In the genomic region with DNA sequence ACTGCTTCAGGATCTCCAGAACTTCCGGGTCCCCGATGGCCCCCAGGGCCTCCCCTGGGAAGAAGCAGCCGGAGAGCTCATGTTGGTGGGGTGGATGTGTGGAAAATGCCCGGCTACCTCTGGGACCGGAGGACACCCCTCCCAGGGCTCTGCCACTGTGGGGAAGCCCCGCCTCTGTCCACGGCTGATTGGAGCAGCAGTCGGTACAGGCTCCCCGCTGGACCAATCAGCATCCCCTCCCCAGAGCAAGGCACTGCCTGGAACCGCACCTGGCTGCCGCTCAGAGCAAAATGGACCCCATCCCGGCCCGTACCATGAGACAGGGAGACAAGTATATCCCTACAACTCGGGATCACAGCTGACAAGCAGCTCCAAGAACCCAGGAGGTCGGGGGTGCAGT, we compare ENCODE assay signal across 9 cellular contexts. TPM values are rescaled to one million over a fixed set of nuclear protein-coding genes. Genes with fewer than 3 reads are reported as not detected.
A peak's percentile ranks its signal among the peaks of the same experiment; 100 is the strongest.
DNase-seq lines count a peak whose midpoint lies in the region; ATAC-seq and TF ChIP-seq lines count a peak whose summit lies in the region.
"Had no signal": no experiment of that assay in that cellular context is flagged by ENCODE, and none has a peak within 500 bp of the region (broad histone marks: within the 10 kb centered on the region; RNA-seq: fewer than 3 reads in every experiment).

No MANE protein-coding gene starts in this region.

- no peaks in the 10 kb centered on the region for H3K27me3 Mint-ChIP-seq in H9 (ENCODE audit: low read depth)
- H3K27me3 Mint-ChIP-seq in activated T-helper 17 cell treated with anti-CD3 and anti-CD28 coated beads, Interleukin-2, amount 50 U/mL, for 72 hours: no peaks in the 10 kb centered on the region

- ATAC-seq in activated T-helper 17 cell treated with anti-CD3 and anti-CD28 coated beads, Interleukin-2, amount 50 U/mL, for 72 hours (replicated peaks): peak; percentile 81
- ATAC-seq in left lung (peak; percentile 27), HG02763 (IDR thresholded peaks at IDR 0.05; ENCODE audit: unreplicated experiment) (no peak), HG02610 (IDR thresholded peaks at IDR 0.05; ENCODE audit: unreplicated experiment) (no peak)

- no peak overlapping the region for H4K91ac ChIP-seq in H9 (ENCODE audit: insufficient read length, low read depth, low read length)

- TF ChIP-seq CTCF in H9 (conservative IDR thresholded peaks at IDR 0.05) (no peak), left lung (IDR thresholded peaks at IDR 0.05) (no peak)

- no peak overlapping the region for H2BK12ac ChIP-seq in H9 (ENCODE audit: insufficient read length, low read depth, low read length)

- no peak overlapping the region; the same call in 1 of the 2 replicates for H3K14ac ChIP-seq in H9 (ENCODE audit: insufficient read depth, low read length)

- H3K27me3 ChIP-seq in H9 (ENCODE audit: insufficient read depth, low read length) (no peaks in the 10 kb centered on the region), left lung (no peaks in the 10 kb centered on the region)

- DNase-seq in AG08395 (ENCODE audit: low spot score) (peak; percentile 82), H9 (peak; percentile 88), left lung (no peak), glomerular visceral epithelial cell (ENCODE audit: extremely low spot score) (no peak), NCI-H748 treated with DMSO at 0.1 percent for 48 hours (lab: John Stamatoyannopoulos, UW) (no peak)

- no peaks in the 10 kb centered on the region for H3K79me1 ChIP-seq in H9 (ENCODE audit: insufficient read depth, low read depth, low read length, poor library complexity, severe bottlenecking)

- H4K8ac ChIP-seq in H9 (replicated peaks; ENCODE audit: insufficient read length, low read depth, low read length): no peak overlapping the region

- H3K23me2 ChIP-seq in H9 (ENCODE audit: insufficient read length, low read depth, low read length, poor library complexity, severe bottlenecking): no peaks in the 10 kb centered on the region

- peaks cover 20 to 50% (median 41%) of the 10 kb centered on the region in 3 experiments; a peak in 6 of 7 replicates for H3K36me3 Mint-ChIP-seq in H9 (ENCODE audit: insufficient read depth in 1 of 3, low read depth in 3 of 3)
- H3K36me3 Mint-ChIP-seq in activated T-helper 17 cell treated with anti-CD3 and anti-CD28 coated beads, Interleukin-2, amount 50 U/mL, for 72 hours (ENCODE audit: low read depth): peaks cover 47% of the 10 kb centered on the region

- H4K20me1 ChIP-seq in H9 (ENCODE audit: control insufficient read depth, insufficient read depth, insufficient read length): no peaks in the 10 kb centered on the region

- H3K27ac ChIP-seq in H9 (ENCODE audit: insufficient read length, low read depth, low read length) (no peak overlapping the region), left lung (no peak overlapping the region)

- no peak overlapping the region for H3K27ac Mint-ChIP-seq in H9
- peak overlapping the region; percentile 58 for H3K27ac Mint-ChIP-seq in activated T-helper 17 cell treated with anti-CD3 and anti-CD28 coated beads, Interleukin-2, amount 50 U/mL, for 72 hours

- H3K18ac ChIP-seq in H9 (ENCODE audit: insufficient read length, low read depth, low read length): no peak overlapping the region

- no peak overlapping the region for H4K5ac ChIP-seq in H9 (ENCODE audit: insufficient read length, low read depth, low read length)

- no peaks in the 10 kb centered on the region; a peak in 1 of 5 replicates for H3K9me3 Mint-ChIP-seq in H9
- no peaks in the 10 kb centered on the region for H3K9me3 Mint-ChIP-seq in activated T-helper 17 cell treated with anti-CD3 and anti-CD28 coated beads, Interleukin-2, amount 50 U/mL, for 72 hours

- peaks cover 0 to 66% of the 10 kb centered on the region in 2 donors for H3K36me3 ChIP-seq in left lung

- peaks cover 2% of the 10 kb centered on the region for H3K79me2 ChIP-seq in H9 (ENCODE audit: insufficient read depth, low read length)

- no peak overlapping the region for H2BK120ac ChIP-seq in H9 (ENCODE audit: low read depth, low read length, poor library complexity, severe bottlenecking)

- H3K9ac ChIP-seq in H9 (ENCODE audit: extremely low read depth, insufficient read length, low read length): no peak overlapping the region

- no peak overlapping the region for H2BK5ac ChIP-seq in H9 (ENCODE audit: insufficient read length, low read length)

- H2BK20ac ChIP-seq in H9 (ENCODE audit: low read depth, low read length, poor library complexity, severe bottlenecking): no peak overlapping the region

- no peak overlapping the region for H2BK15ac ChIP-seq in H9 (ENCODE audit: low read depth, low read length)

- H3K9me3 ChIP-seq in H9 (ENCODE audit: control insufficient read depth, low read depth, low read length) (no peaks in the 10 kb centered on the region), left lung (no peaks in the 10 kb centered on the region)

- no peak overlapping the region; a peak in 1 of 5 replicates for H3K4me3 Mint-ChIP-seq in H9
- peak overlapping the region; percentile 46 for H3K4me3 Mint-ChIP-seq in activated T-helper 17 cell treated with anti-CD3 and anti-CD28 coated beads, Interleukin-2, amount 50 U/mL, for 72 hours

- no peaks in the 10 kb centered on the region for H3K4me1 ChIP-seq in H9 (ENCODE audit: insufficient read depth, low read length)
- H3K4me1 ChIP-seq in left lung: peaks cover 0 to 2% of the 10 kb centered on the region in 2 donors

- H2AK5ac ChIP-seq in H9 (ENCODE audit: insufficient read length, low read length): no peak overlapping the region

- peaks cover under 1 to 1% of the 10 kb centered on the region in 2 experiments; a peak in 2 of 4 replicates for H3K4me1 Mint-ChIP-seq in H9
- H3K4me1 Mint-ChIP-seq in activated T-helper 17 cell treated with anti-CD3 and anti-CD28 coated beads, Interleukin-2, amount 50 U/mL, for 72 hours: peaks cover 2% of the 10 kb centered on the region

- WGBS in H9 (ENCODE audit: extremely low coverage, insufficient read length, low lambda C conversion rate): no CpG with 5 or more reads among the region's 15 CpGs

- H3T11ph ChIP-seq in H9 (ENCODE audit: low read length): no peak overlapping the region

- no peak overlapping the region for H3K56ac ChIP-seq in H9 (ENCODE audit: insufficient read length, low read depth, low read length)

- no peak overlapping the region for H3K23ac ChIP-seq in H9 (ENCODE audit: insufficient read length, low read depth, low read length)

- no peak overlapping the region for H3K4me2 ChIP-seq in H9 (ENCODE audit: insufficient read depth, insufficient read length, low read length)

- H3K4me3 ChIP-seq in left lung: no peak overlapping the region

- H2AFZ ChIP-seq in H9 (ENCODE audit: low read length): no peak overlapping the region

- intact Hi-C loops in left lung (cut with DNase I): no loop called here

- no peak overlapping the region for H3K4ac ChIP-seq in H9 (ENCODE audit: low read depth, low read length)

RNA-seq across cellular contexts. Expression of gene DOHH, which starts 6.4 kb away (rescaled TPM):
- total RNA-seq in H9 (2021) (16.5 and 18.1 TPM in 2 replicates), left lung (10 to 100 TPM; 11.8 to 14.1 TPM)
- 10 to 100 TPM; 11.1 to 22.2 TPM for total RNA-seq in activated T-helper 17 cell treated with anti-CD3 and anti-CD28 coated beads, Interleukin-2, amount 50 U/mL, for 72 hours

RNA-seq across cellular contexts. Expression of gene SMIM44, which starts 10.8 kb away (rescaled TPM):
- total RNA-seq in H9 (2021) (not detected in 2 replicates), left lung (not detected)
- total RNA-seq in activated T-helper 17 cell treated with anti-CD3 and anti-CD28 coated beads, Interleukin-2, amount 50 U/mL, for 72 hours: not detected

RNA-seq across cellular contexts. Expression of gene FZR1, which starts 12.1 kb away (rescaled TPM):
- total RNA-seq in H9 (2021): 46.0 and 51.4 TPM in 2 replicates
- total RNA-seq in activated T-helper 17 cell treated with anti-CD3 and anti-CD28 coated beads, Interleukin-2, amount 50 U/mL, for 72 hours: 10 to 100 TPM; 51.5 to 64.3 TPM
- total RNA-seq in left lung: 10 to 100 TPM; 33.4 to 39.5 TPM

RNA-seq across cellular contexts. Expression of gene SMIM24, which starts 13.7 kb away (rescaled TPM):
- total RNA-seq in H9 (2021): 1.3 and 1.9 TPM in 2 replicates
- total RNA-seq in activated T-helper 17 cell treated with anti-CD3 and anti-CD28 coated beads, Interleukin-2, amount 50 U/mL, for 72 hours: 1 to 10 TPM in 1 of 2 donors, not detected in 1; 1.6 TPM
- total RNA-seq in left lung: not detected

RNA-seq across cellular contexts. Expression of gene TEKTIP1, which starts 44.9 kb away (rescaled TPM):
- total RNA-seq in H9 (2021) (1.2 and 1.3 TPM in 2 replicates), left lung (1 to 10 TPM; 2.8 to 3.2 TPM)
- 1 to 10 TPM; 2.1 to 4.0 TPM for total RNA-seq in activated T-helper 17 cell treated with anti-CD3 and anti-CD28 coated beads, Interleukin-2, amount 50 U/mL, for 72 hours
- total RNA-seq: epithelial cell of proximal tubule had no signal

Comparison
In these comparisons a context has a peak if more than half of its experiments do, and no peak if none do; other contexts are left out.
1. DNase-seq: peak in AG08395 (single experiment) and H9 (single experiment); none in left lung (0 of 2), glomerular visceral epithelial cell (single experiment) and NCI-H748 treated with DMSO at 0.1 percent for 48 hours (single experiment).
2. ATAC-seq: peak in activated T-helper 17 cell treated with anti-CD3 and anti-CD28 coated beads, Interleukin-2, amount 50 U/mL, for 72 hours (single experiment) and left lung (single experiment); none in HG02763 (single experiment) and HG02610 (single experiment).